Comparison of ENCODE assay signal across 8 cellular contexts in genomic region chr6:96923871-96924493, GRCh38. TPM values are rescaled to one million over a fixed set of nuclear protein-coding genes. Genes with fewer than 3 reads are reported as not detected.
DNase-seq lines count a peak whose midpoint lies in the region; ATAC-seq, FAIRE-seq and TF ChIP-seq lines count a peak whose summit lies in the region.

No MANE protein-coding gene starts in this region.

- H3K36me3 Mint-ChIP-seq in activated CD4-positive, alpha-beta T cell treated with anti-CD3 and anti-CD28 coated beads, Interleukin-2, amount 10 ng/mL, durations not matched to agents 24 days and 14 days (ENCODE audit: low read depth) = no peaks in the 10 kb centered on the region
- no peaks in the 10 kb centered on the region for H3K36me3 Mint-ChIP-seq in astrocyte (ENCODE audit: low read depth, unreplicated experiment)

- H3K27ac ChIP-seq in KMS-11 (peak overlapping the region; percentile 100), astrocyte (ENCODE audit: low read depth, low read length) (no peak overlapping the region), stomach (peak overlapping the region; percentile 83 to 91 (median 87))

- H3K4me3 Mint-ChIP-seq in activated CD4-positive, alpha-beta T cell treated with anti-CD3 and anti-CD28 coated beads, Interleukin-2, amount 10 ng/mL, durations not matched to agents 24 days and 14 days = peak overlapping the region; percentile 91
- peak overlapping the region; percentile 90 for H3K4me3 Mint-ChIP-seq in astrocyte (ENCODE audit: unreplicated experiment)

- H3K4me1 ChIP-seq in KMS-11 (ENCODE audit: low read depth, poor library complexity, severe bottlenecking) = peaks cover 57% of the 10 kb centered on the region
- peaks cover 11% of the 10 kb centered on the region for H3K4me1 ChIP-seq in astrocyte (ENCODE audit: insufficient read depth, low read length)
- peaks cover 0 to 15% (median 9%) of the 10 kb centered on the region in 4 donors for H3K4me1 ChIP-seq in stomach

- H3K4me1 Mint-ChIP-seq in activated CD4-positive, alpha-beta T cell treated with anti-CD3 and anti-CD28 coated beads, Interleukin-2, amount 10 ng/mL, durations not matched to agents 24 days and 14 days = peaks cover 31% of the 10 kb centered on the region
- H3K4me1 Mint-ChIP-seq in astrocyte (ENCODE audit: low read depth, unreplicated experiment) = no peaks in the 10 kb centered on the region

- ATAC-seq in GM21825 (IDR thresholded peaks at IDR 0.05; ENCODE audit: unreplicated experiment) = peak; percentile 80

- H4K20me1 ChIP-seq in KMS-11 (ENCODE audit: insufficient read depth) (no peaks in the 10 kb centered on the region), astrocyte (ENCODE audit: insufficient read depth, low read length) (no peaks in the 10 kb centered on the region)

- H3K4me2 ChIP-seq in KMS-11 (peak overlapping the region; percentile 76), astrocyte (ENCODE audit: low read length) (peak overlapping the region; percentile 100)

- H3K36me3 ChIP-seq in KMS-11 (ENCODE audit: insufficient read depth) (no peaks in the 10 kb centered on the region), astrocyte (ENCODE audit: insufficient read depth, low read length) (no peaks in the 10 kb centered on the region), stomach (no peaks in the 10 kb centered on the region)

- 3 to 11% (median 4%) methylated on average over 7 to 34 of the region's 34 CpGs for WGBS in stomach, 5 donors

- TF ChIP-seq CTCF in KMS-11 (conservative IDR thresholded peaks at IDR 0.05; ENCODE audit: low read depth, low read length) = no peak
- no peak for TF ChIP-seq CTCF in astrocyte (IDR thresholded peaks at IDR 0.05; ENCODE audit: insufficient read depth, low read depth, low read length)
- TF ChIP-seq CTCF in stomach (IDR thresholded peaks at IDR 0.05) = no peak

- no peaks in the 10 kb centered on the region for H3K9me3 Mint-ChIP-seq in activated CD4-positive, alpha-beta T cell treated with anti-CD3 and anti-CD28 coated beads, Interleukin-2, amount 10 ng/mL, durations not matched to agents 24 days and 14 days
- H3K9me3 Mint-ChIP-seq in astrocyte (ENCODE audit: unreplicated experiment) = no peaks in the 10 kb centered on the region

- no peak for DNase-seq in activated CD4-positive, alpha-beta T cell treated with anti-CD3 and anti-CD28 coated beads, Interleukin-2, amount 10 ng/mL, durations not matched to agents 24 days and 14 days
- DNase-seq in activated CD4-positive, alpha-beta T cell treated with anti-CD3 and anti-CD28 coated beads for 1 hour = no peak
- DNase-seq in astrocyte (ENCODE audit: low read depth) (no peak), kidney glomerular epithelial cell (lab: John Stamatoyannopoulos, UW) (peak; percentile 19), stomach (no peak), DMS114 treated with DMSO at 0.1 percent for 48 hours (lab: John Stamatoyannopoulos, UW; ENCODE audit: unreplicated experiment) (no peak)

- no peaks in the 10 kb centered on the region for H3K9me3 ChIP-seq in astrocyte (ENCODE audit: insufficient read depth, low read depth, low read length)
- no peaks in the 10 kb centered on the region for H3K9me3 ChIP-seq in stomach

- FAIRE-seq in astrocyte (lab: Jason Lieb, UNC) = no peak

- TF ChIP-seq EP300 in stomach (IDR thresholded peaks at IDR 0.05) = no peak

- H3K27me3 Mint-ChIP-seq in activated CD4-positive, alpha-beta T cell treated with anti-CD3 and anti-CD28 coated beads, Interleukin-2, amount 10 ng/mL, durations not matched to agents 24 days and 14 days = peaks cover 3% of the 10 kb centered on the region
- H3K27me3 Mint-ChIP-seq in astrocyte (ENCODE audit: low read depth, unreplicated experiment) = peaks cover 12% of the 10 kb centered on the region

- H2AFZ ChIP-seq in KMS-11 (ENCODE audit: low read depth) = peak overlapping the region; percentile 91
- H2AFZ ChIP-seq in astrocyte (ENCODE audit: low read depth, low read length) = peak overlapping the region; percentile 88

- no peak for TF ChIP-seq POLR2A in stomach (IDR thresholded peaks at IDR 0.05)

- H3K4me3 ChIP-seq in KMS-11 (IDR thresholded peaks at IDR 0.05; ENCODE audit: insufficient read depth, low read depth, low read length) = no peak overlapping the region
- H3K4me3 ChIP-seq in astrocyte (ENCODE audit: insufficient read depth, low read depth, low read length) = peak overlapping the region; percentile 65
- peak overlapping the region; percentile 59 to 82 (median 68) for H3K4me3 ChIP-seq in stomach

- intact Hi-C loops in activated CD4-positive, alpha-beta T cell treated with anti-CD3 and anti-CD28 coated beads, Interleukin-2, amount 10 ng/mL, durations not matched to agents 24 days and 14 days (cut with micrococcal nuclease) = loop anchor here (1.0 to 5.0 kb wide), 4 partner anchors 17 to 402 kb away; partner anchors contain the start of genes GPR63, NDUFAF4 and UFL1
- intact Hi-C loops in stomach (cut with DNase I; ENCODE audit: low total_unique reads) = no loop called here

- no peaks in the 10 kb centered on the region for H3K27me3 ChIP-seq in KMS-11 (ENCODE audit: insufficient read depth, low read depth)
- H3K27me3 ChIP-seq in astrocyte (ENCODE audit: insufficient read depth, low read length) = peaks cover 32% of the 10 kb centered on the region
- no peaks in the 10 kb centered on the region for H3K27me3 ChIP-seq in stomach

- H3K27ac Mint-ChIP-seq in activated CD4-positive, alpha-beta T cell treated with anti-CD3 and anti-CD28 coated beads, Interleukin-2, amount 10 ng/mL, durations not matched to agents 24 days and 14 days = peak overlapping the region; percentile 91
- peak overlapping the region; percentile 67 for H3K27ac Mint-ChIP-seq in astrocyte (ENCODE audit: unreplicated experiment)

- H3K9ac ChIP-seq in KMS-11 (peak overlapping the region; percentile 91), astrocyte (ENCODE audit: low read length) (peak overlapping the region; percentile 43)

- H3K79me2 ChIP-seq in KMS-11 (ENCODE audit: insufficient read depth, low read depth) (no peaks in the 10 kb centered on the region), astrocyte (ENCODE audit: insufficient read depth, low read length) (no peaks in the 10 kb centered on the region)

RNA-seq across cellular contexts. Expression of gene KLHL32, which starts 0.5 kb away (rescaled TPM):
- 0.07 and 0.44 TPM in 2 replicates for total RNA-seq in activated CD4-positive, alpha-beta T cell treated with anti-CD3 and anti-CD28 coated beads, Interleukin-2, amount 10 ng/mL, durations not matched to agents 24 days and 14 days
- total RNA-seq in astrocyte = 0.41 TPM in 1 of 2 replicates, not detected in the other
- total RNA-seq in stomach = under 1 TPM in 1 of 5 donors, not detected in 4; 0.55 TPM
- under 1 TPM in 2 of 3 donors, not detected in 1; 0.15 to 0.19 TPM for polyA plus RNA-seq in stomach

RNA-seq across cellular contexts. Expression of gene NDUFAF4, which starts 26.3 kb away (rescaled TPM):
- 71.8 and 74.4 TPM in 2 replicates for total RNA-seq in activated CD4-positive, alpha-beta T cell treated with anti-CD3 and anti-CD28 coated beads, Interleukin-2, amount 10 ng/mL, durations not matched to agents 24 days and 14 days
- total RNA-seq in astrocyte = 38.6 TPM in 2 replicates
- 10 to 100 TPM in 2 of 5 donors, 1 to 10 TPM in 3; 2.9 to 11.2 (median 5.5) TPM for total RNA-seq in stomach
- polyA plus RNA-seq in stomach = 10 to 100 TPM; 20.9 to 30.1 (median 25.6) TPM
